ENCODE assay signal across 19 cellular contexts in genomic region chr22:30564766-30565118, GRCh38. TPM values are rescaled to one million over a fixed set of nuclear protein-coding genes. Genes with fewer than 3 reads are reported as not detected.
"Had no signal": no experiment of that assay in that cellular context is flagged by ENCODE, and none has a peak within 500 bp of the region (broad histone marks: within the 10 kb centered on the region; RNA-seq: fewer than 3 reads in every experiment).

No MANE protein-coding gene starts in this region.

- H3K36me3 ChIP-seq: breast epithelium, gastrocnemius medialis, heart right ventricle, thyroid gland, uterus had no signal

- FAIRE-seq: islet of Langerhans had no signal

- H3K27ac Mint-ChIP-seq: activated T-helper 17 cell treated with anti-CD3 and anti-CD28 coated beads, Interleukin-2, amount 50 U/mL, for 72 hours; stimulated activated effector memory CD8-positive, alpha-beta T cell treated with anti-CD3 and anti-CD28 coated beads, Interleukin-12 subunit alpha, Interleukin-12 subunit beta, amount 100 ng/mL, for 72 hours had no signal

- H3K4me1 ChIP-seq: breast epithelium, gastrocnemius medialis, heart right ventricle, parathyroid adenoma, thyroid gland, uterus had no signal

- H3K27me3 Mint-ChIP-seq: activated T-helper 17 cell treated with anti-CD3 and anti-CD28 coated beads, Interleukin-2, amount 50 U/mL, for 72 hours had no signal

- ATAC-seq: activated T-helper 17 cell treated with anti-CD3 and anti-CD28 coated beads, Interleukin-2, amount 50 U/mL, for 72 hours; gastrocnemius medialis; heart right ventricle; left lobe of liver; mucosa of descending colon; naive thymus-derived CD8-positive, alpha-beta T cell; stimulated activated effector memory CD8-positive, alpha-beta T cell treated with anti-CD3 and anti-CD28 coated beads, Interleukin-12 subunit alpha, Interleukin-12 subunit beta, amount 100 ng/mL, for 72 hours had no signal

- H3K4me3 ChIP-seq: breast epithelium, gastrocnemius medialis, heart right ventricle, mucosa of descending colon, thyroid gland, uterus had no signal

- H2AFZ ChIP-seq: parathyroid adenoma had no signal

- H3K9me3 Mint-ChIP-seq: activated T-helper 17 cell treated with anti-CD3 and anti-CD28 coated beads, Interleukin-2, amount 50 U/mL, for 72 hours; naive thymus-derived CD8-positive, alpha-beta T cell; stimulated activated effector memory CD8-positive, alpha-beta T cell treated with anti-CD3 and anti-CD28 coated beads, Interleukin-12 subunit alpha, Interleukin-12 subunit beta, amount 100 ng/mL, for 72 hours had no signal

- H3K27me3 ChIP-seq: breast epithelium, gastrocnemius medialis, thyroid gland, uterus had no signal

- H3K36me3 Mint-ChIP-seq: naive thymus-derived CD8-positive, alpha-beta T cell; stimulated activated effector memory CD8-positive, alpha-beta T cell treated with anti-CD3 and anti-CD28 coated beads, Interleukin-12 subunit alpha, Interleukin-12 subunit beta, amount 100 ng/mL, for 72 hours had no signal

- H3K9me3 ChIP-seq: breast epithelium, gastrocnemius medialis, heart right ventricle, mucosa of descending colon, thyroid gland, uterus had no signal

- H3K79me2 ChIP-seq: parathyroid adenoma had no signal

- H3K4me3 Mint-ChIP-seq: activated T-helper 17 cell treated with anti-CD3 and anti-CD28 coated beads, Interleukin-2, amount 50 U/mL, for 72 hours; naive thymus-derived CD8-positive, alpha-beta T cell; stimulated activated effector memory CD8-positive, alpha-beta T cell treated with anti-CD3 and anti-CD28 coated beads, Interleukin-12 subunit alpha, Interleukin-12 subunit beta, amount 100 ng/mL, for 72 hours had no signal

- DNase-seq: activated CD4-positive, alpha-beta T cell treated with anti-CD3 and anti-CD28 coated beads, Interleukin-2, amount 50 U/mL, for 48 hours; activated naive CD4-positive, alpha-beta T cell treated with Interleukin-2 at 50 U/mL for 16 hours; aorta; dermis blood vessel endothelial cell; gastrocnemius medialis; heart right ventricle; mucosa of descending colon; naive thymus-derived CD8-positive, alpha-beta T cell; thyroid gland; uterus had no signal

- H3K9ac ChIP-seq: parathyroid adenoma had no signal

- H3K27ac ChIP-seq: breast epithelium, gastrocnemius medialis, heart right ventricle, parathyroid adenoma, thyroid gland, uterus, VCaP had no signal

- H3K4me1 Mint-ChIP-seq: activated T-helper 17 cell treated with anti-CD3 and anti-CD28 coated beads, Interleukin-2, amount 50 U/mL, for 72 hours; stimulated activated effector memory CD8-positive, alpha-beta T cell treated with anti-CD3 and anti-CD28 coated beads, Interleukin-12 subunit alpha, Interleukin-12 subunit beta, amount 100 ng/mL, for 72 hours had no signal

RNA-seq across cellular contexts. Expression of gene SEC14L6, which starts 18.2 kb away (rescaled TPM):
- total RNA-seq: activated T-helper 17 cell treated with anti-CD3 and anti-CD28 coated beads, Interleukin-2, amount 50 U/mL, for 72 hours; gastrocnemius medialis; lung microvascular endothelial cell; naive thymus-derived CD8-positive, alpha-beta T cell had no signal
- polyA plus RNA-seq: heart right ventricle; naive thymus-derived CD8-positive, alpha-beta T cell had no signal

RNA-seq across cellular contexts. Expression of gene SEC14L4, which starts 59.2 kb away (rescaled TPM):
- total RNA-seq: activated T-helper 17 cell treated with anti-CD3 and anti-CD28 coated beads, Interleukin-2, amount 50 U/mL, for 72 hours; aorta; epithelial cell of proximal tubule; lung microvascular endothelial cell; mucosa of descending colon; naive thymus-derived CD8-positive, alpha-beta T cell had no signal
- polyA plus RNA-seq: aorta; heart right ventricle; naive thymus-derived CD8-positive, alpha-beta T cell had no signal
